Comparison of ENCODE assay signal across 1 cellular context in the genomic region with DNA sequence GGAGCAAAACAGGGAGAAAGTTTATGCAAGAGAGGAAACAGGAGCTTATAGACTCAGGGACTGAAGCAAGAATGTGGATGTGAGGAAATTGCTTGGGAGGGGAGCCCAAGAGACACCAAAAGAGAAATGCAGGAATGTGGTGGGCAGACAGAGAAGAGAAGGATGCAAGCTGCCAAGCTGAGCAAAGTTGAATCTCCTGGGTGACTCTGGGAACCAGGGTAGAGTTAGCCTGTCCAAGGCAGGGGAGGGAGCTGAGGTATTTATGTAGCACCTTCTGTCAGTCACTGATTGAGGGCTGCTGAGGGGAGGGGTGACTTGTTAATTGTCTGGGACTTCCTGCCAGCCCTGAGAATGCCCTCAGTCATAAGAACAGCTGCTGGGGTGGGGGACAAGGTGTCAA.
TF ChIP-seq lines count a peak whose summit lies in the region.

No MANE protein-coding gene starts in this region.

TF ChIP-seq in GM23338, 12 proteins besides CTCF, POLR2A, EP300 and RAD21:
- TF ChIP-seq ZNF462 (CRISPR knock-in tag; IDR thresholded peaks at IDR 0.05) = peak; percentile 86
- no peak for TF ChIP-seq JUNB (IDR thresholded peaks at IDR 0.05; ENCODE audit: unreplicated experiment)
- no peak for TF ChIP-seq EZH2phosphoT487 (IDR thresholded peaks at IDR 0.05; ENCODE audit: unreplicated experiment)
